In the genomic region with DNA sequence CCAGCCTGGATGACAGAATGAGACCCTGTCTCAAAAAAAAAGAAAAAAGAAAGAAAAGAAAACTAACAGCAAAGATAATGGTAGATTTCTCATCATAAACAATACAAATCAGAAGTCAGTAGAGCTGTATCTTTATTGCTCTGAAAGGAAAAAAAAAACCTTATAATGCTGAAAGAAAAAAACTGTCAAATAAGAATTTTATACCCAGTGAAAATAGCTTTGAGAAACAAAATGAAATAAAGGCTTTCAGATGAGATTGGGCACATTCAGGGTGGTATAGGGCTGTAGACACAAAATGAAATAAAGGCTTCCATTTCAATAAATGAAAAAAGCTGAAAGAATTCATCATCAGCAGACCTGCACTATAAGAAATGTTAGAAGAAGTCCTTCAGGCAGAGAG, we compare ENCODE assay signal across 27 cellular contexts.
"Had no signal": no experiment of that assay in that cellular context is flagged by ENCODE, and none has a peak within 500 bp of the region (broad histone marks: within the 10 kb centered on the region; RNA-seq: fewer than 3 reads in every experiment).

No MANE protein-coding gene starts in this region.

- H3K27ac ChIP-seq: stomach, suprapubic skin, testis, thoracic aorta, thyroid gland, tibial artery, tibial nerve, transverse colon, upper lobe of left lung, upper lobe of right lung, uterus, vagina had no signal

- DNase-seq: stimulated activated CD4-positive, alpha-beta T cell treated with anti-CD3 and anti-CD28 coated beads, Interleukin-2, amount 100 ng/mL, for 48 hours; stimulated activated CD4-positive, alpha-beta T cell treated with anti-CD3 and anti-CD28 coated beads, Interleukin-4, amount 100 ng/mL, for 1 hour; stimulated activated CD4-positive, alpha-beta T cell treated with anti-CD3 and anti-CD28 coated beads, Interleukin-4, amount 100 ng/mL, for 24 hours; stimulated activated CD4-positive, alpha-beta T cell treated with anti-CD3 and anti-CD28 coated beads, Interleukin-4, amount 100 ng/mL, for 4 hours; stimulated activated CD8-positive, alpha-beta memory T cell treated with anti-CD3 and anti-CD28 coated beads, Interleukin-4, amount 100 ng/mL, for 48 hours; stimulated activated naive B cell treated with anti-CD40 and anti-IgM and Interleukin-4, amounts not matched to agents 10 μg/mL and 1 μg/mL and 100 μg/mL, for 72 hours; stimulated activated naive CD4-positive, alpha-beta T cell; stimulated activated naive CD4-positive, alpha-beta T cell treated with Interleukin-2 at 50 U/mL for 16 hours; stimulated activated naive CD8-positive, alpha-beta T cell treated with anti-CD3 and anti-CD28 coated beads, Interleukin-15, amount 100 ng/mL, for 72 hours; stimulated activated naive CD8-positive, alpha-beta T cell treated with anti-CD3 and anti-CD28 coated beads, Interleukin-15, Interleukin-2, amounts not matched to agents 100 U/mL and 50 U/mL, for 24 hours; stomach; substantia nigra; testis; thyroid gland; tibial artery; transverse colon; trophoblast cell; upper lobe of left lung; upper lobe of right lung; uterus had no signal

- H3K4me1 ChIP-seq: stomach, suprapubic skin, testis, thyroid gland, tibial artery, tibial nerve, transverse colon, upper lobe of right lung, uterus, vagina had no signal

- H3K4me3 ChIP-seq: stomach, suprapubic skin, testis, thoracic aorta, thyroid gland, tibial artery, tibial nerve, transverse colon, upper lobe of left lung, upper lobe of right lung, uterus, vagina had no signal

- H3K36me3 ChIP-seq: suprapubic skin, thoracic aorta, thyroid gland, tibial artery, transverse colon, upper lobe of left lung, upper lobe of right lung, uterus, vagina had no signal

- H3K9me3 ChIP-seq: suprapubic skin, testis, thyroid gland, upper lobe of right lung, uterus had no signal

- H3K27me3 ChIP-seq: stomach, suprapubic skin, testis, thyroid gland, tibial artery, tibial nerve, transverse colon, upper lobe of left lung, upper lobe of right lung, uterus, vagina had no signal

- ATAC-seq: stimulated activated effector memory CD8-positive, alpha-beta T cell treated with anti-CD3 and anti-CD28 coated beads, Interleukin-12 subunit alpha, Interleukin-12 subunit beta, amount 100 ng/mL, for 72 hours; stimulated activated memory B cell treated with anti-CD40 and anti-IgM and Interleukin-4, amounts not matched to agents 10 μg/mL and 1 μg/mL and 100 μg/mL, for 72 hours; stimulated activated naive B cell treated with anti-CD40 and anti-IgM and Interleukin-4, amounts not matched to agents 10 μg/mL and 1 μg/mL and 100 μg/mL, for 72 hours; stimulated activated naive CD8-positive, alpha-beta T cell treated with anti-CD3 and anti-CD28 coated beads, Interleukin-15, amount 100 ng/mL, for 72 hours; stimulated activated naive CD8-positive, alpha-beta T cell treated with anti-CD3 and anti-CD28 coated beads, Interleukin-15, Interleukin-2, amounts not matched to agents 100 U/mL and 50 U/mL, for 24 hours; upper lobe of right lung had no signal

- FAIRE-seq: urothelium cell line had no signal
